ENCODE assay signal across 9 cellular contexts in the genomic region with DNA sequence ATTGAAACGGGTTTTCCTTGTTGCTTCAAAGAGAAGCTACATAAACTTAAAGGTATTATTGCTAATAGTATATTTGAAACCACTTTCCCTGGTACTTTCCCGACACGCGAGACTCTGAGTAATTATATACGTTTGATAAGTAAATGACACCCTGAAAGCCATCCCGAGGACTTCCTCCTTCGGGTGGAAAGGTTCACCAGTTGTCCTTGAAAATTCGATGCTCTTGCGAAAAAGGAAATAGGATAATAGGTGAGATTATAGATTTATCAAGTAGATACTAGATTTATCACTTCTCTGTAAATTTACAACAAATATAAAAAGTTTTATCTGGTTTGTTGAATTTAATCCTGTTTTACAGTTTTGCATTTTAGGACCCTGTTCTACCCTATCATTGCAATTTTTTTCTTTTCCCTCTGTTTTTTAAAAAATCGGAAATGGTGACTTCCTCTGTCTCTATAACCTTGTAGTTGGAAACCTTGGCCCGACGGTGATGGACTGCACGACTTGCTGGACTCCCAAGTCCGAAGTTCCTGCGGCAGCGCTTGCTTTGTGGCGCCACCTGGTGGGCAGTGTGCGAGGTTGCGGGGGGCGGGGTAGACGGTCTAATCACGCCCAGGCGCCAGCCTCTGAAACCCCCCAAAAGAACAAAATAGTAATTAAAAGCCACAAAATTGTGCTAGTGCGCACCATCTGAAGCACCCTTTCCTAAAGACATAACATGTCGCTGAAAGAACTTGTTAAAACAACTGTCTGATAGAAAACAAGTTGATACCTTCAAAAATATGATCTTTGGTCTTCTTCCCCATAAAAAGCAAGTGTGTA. TPM values are rescaled to one million over a fixed set of nuclear protein-coding genes. Genes with fewer than 3 reads are reported as not detected.
DNase-seq lines count a peak whose midpoint lies in the region; ATAC-seq lines count a peak whose summit lies in the region.
"Had no signal": no experiment of that assay in that cellular context is flagged by ENCODE, and none has a peak within 500 bp of the region (broad histone marks: within the 10 kb centered on the region; RNA-seq: fewer than 3 reads in every experiment).

No MANE protein-coding gene starts in this region.

- no peaks in the 10 kb centered on the region for H3K27me3 ChIP-seq in SJCRH30

- intact Hi-C loops in posterior cingulate gyrus (cut with DNase I): loop anchor here (5.0 kb wide), 1 partner anchor 291 kb away; no protein-coding TSS in a partner anchor

- H3K4me3 ChIP-seq in SJCRH30: peak overlapping the region; percentile 68

- in situ Hi-C loops in KBM-7 (cut with MboI; ENCODE audit: low pct_unique_long_range_greater_than_20kb, low sequenced_read_pairs): loop anchor here (25.0 kb wide), 2 partner anchors 391 to 516 kb away; no protein-coding TSS in a partner anchor

- DNase-seq in DMS53 treated with DMSO at 0.1 percent for 48 hours (lab: John Stamatoyannopoulos, UW; ENCODE audit: unreplicated experiment): peak; percentile 76
- peak; percentile 86 for DNase-seq in KBM-7
- peak; percentile 87 to 93 for DNase-seq in SJCRH30
- peak; percentile 66 for DNase-seq in activated naive CD4-positive, alpha-beta T cell treated with anti-CD3 and anti-CD28 coated beads, Interleukin-2, amount 50 U/mL, for 16 hours
- DNase-seq in glomerular visceral epithelial cell (ENCODE audit: extremely low spot score): peak; percentile 90
- DNase-seq in posterior cingulate gyrus: peak in 8 of 10 donors; percentile 68 to 96 (median 79)

- no peaks in the 10 kb centered on the region for H3K36me3 ChIP-seq in SJCRH30

- no peak for ATAC-seq in HG03469 (IDR thresholded peaks at IDR 0.05; ENCODE audit: unreplicated experiment)
- no peak for ATAC-seq in HG02884 (IDR thresholded peaks at IDR 0.05; ENCODE audit: unreplicated experiment)

- no peaks in the 10 kb centered on the region for H3K9me3 ChIP-seq in SJCRH30 (replicated peaks)

- H3K4me1 ChIP-seq in SJCRH30: no peaks in the 10 kb centered on the region

- no peak overlapping the region for H3K27ac ChIP-seq in SJCRH30

RNA-seq across cellular contexts. Expression of a gene that starts 1.0 kb away (rescaled TPM):
- total RNA-seq in SJCRH30 (2014; rRNA removed; shearing (Covaris generic)): 0.76 and 0.89 TPM in 2 replicates

RNA-seq across cellular contexts. Expression of a gene that starts 18.4 kb away (rescaled TPM):
- 13.5 and 14.9 TPM in 2 replicates for total RNA-seq in SJCRH30 (2014; rRNA removed; shearing (Covaris generic))
- total RNA-seq: glomerular endothelial cell had no signal
